15 cellular contexts compared by ENCODE assay signal in genomic region chr17:5380491-5381135, GRCh38. TPM values are rescaled to one million over a fixed set of nuclear protein-coding genes. Genes with fewer than 3 reads are reported as not detected.
A peak's percentile ranks its signal among the peaks of the same experiment; 100 is the strongest.
DNase-seq lines count a peak whose midpoint lies in the region; ATAC-seq and TF ChIP-seq lines count a peak whose summit lies in the region.
"Had no signal": no experiment of that assay in that cellular context is flagged by ENCODE, and none has a peak within 500 bp of the region (broad histone marks: within the 10 kb centered on the region; RNA-seq: fewer than 3 reads in every experiment).

No MANE protein-coding gene starts in this region.

- H4K20me1 ChIP-seq in osteoblast (ENCODE audit: insufficient read depth, low read length), result peaks cover 8% of the 10 kb centered on the region

- H3K36me3 ChIP-seq in osteoblast (ENCODE audit: insufficient read depth, low read length), result peaks cover 99% of the 10 kb centered on the region
- H3K36me3 ChIP-seq: uterus had no signal

- H3K4me2 ChIP-seq in osteoblast (ENCODE audit: insufficient read depth, low read length), result no peak overlapping the region
- H3K4me2 ChIP-seq: BLaER1 treated with 17β-estradiol and CSF1 and Interleukin-3, amounts not matched to agents 10 nM and 100 nM had no signal

- H3K4me3 Mint-ChIP-seq in activated T-helper 17 cell treated with anti-CD3 and anti-CD28 coated beads, Interleukin-2, amount 50 U/mL, for 72 hours, result no peak overlapping the region
- H3K4me3 Mint-ChIP-seq: activated naive CD8-positive, alpha-beta T cell treated with anti-CD3 and anti-CD28 coated beads, Interleukin-2, amount 10 ng/mL, durations not matched to agents 7 days and 5 days had no signal

- H3K27me3 ChIP-seq in osteoblast (ENCODE audit: insufficient read depth, low read length), result no peaks in the 10 kb centered on the region
- H3K27me3 ChIP-seq: BLaER1 treated with 17β-estradiol and CSF1 and Interleukin-3, amounts not matched to agents 10 nM and 100 nM; colonic mucosa; uterus had no signal

- H3K27me3 Mint-ChIP-seq in activated T-helper 17 cell treated with anti-CD3 and anti-CD28 coated beads, Interleukin-2, amount 50 U/mL, for 72 hours, result no peaks in the 10 kb centered on the region
- H3K27me3 Mint-ChIP-seq: activated naive CD8-positive, alpha-beta T cell treated with anti-CD3 and anti-CD28 coated beads, Interleukin-2, amount 10 ng/mL, durations not matched to agents 7 days and 5 days had no signal

- intact Hi-C loops in left ventricle myocardium superior (cut with micrococcal nuclease), result no loop called here
- intact Hi-C loops in cardiac septum (cut with DNase I), result no loop called here

- H2AFZ ChIP-seq in osteoblast (ENCODE audit: low read length), result no peak overlapping the region

- H3K9me3 Mint-ChIP-seq in activated T-helper 17 cell treated with anti-CD3 and anti-CD28 coated beads, Interleukin-2, amount 50 U/mL, for 72 hours, result no peaks in the 10 kb centered on the region
- H3K9me3 Mint-ChIP-seq: activated naive CD8-positive, alpha-beta T cell treated with anti-CD3 and anti-CD28 coated beads, Interleukin-2, amount 10 ng/mL, durations not matched to agents 7 days and 5 days had no signal

- no peak overlapping the region for H3K4me3 ChIP-seq in osteoblast (ENCODE audit: insufficient read depth, low read length)
- H3K4me3 ChIP-seq: BLaER1 treated with 17β-estradiol and CSF1 and Interleukin-3, amounts not matched to agents 10 nM and 100 nM; colonic mucosa; uterus had no signal

- no peak for TF ChIP-seq CTCF in osteoblast (IDR thresholded peaks at IDR 0.05; ENCODE audit: extremely low read depth, low read depth, low read length)

- no peak for DNase-seq in left ventricle myocardium superior
- no peak for DNase-seq in cardiac septum (ENCODE audit: low spot score)
- peak; percentile 4 for DNase-seq in iris pigment epithelial cell (ENCODE audit: low read depth)
- DNase-seq in stimulated activated CD4-positive, alpha-beta T cell treated with anti-CD3 and anti-CD28 coated beads, Interleukin-4, amount 100 ng/mL, for 24 hours, result no peak
- no peak for DNase-seq in HT-29 (ENCODE audit: low spot score)
- no peak for DNase-seq in osteoblast (ENCODE audit: insufficient read length, low spot score, missing footprints)
- DNase-seq: activated CD8-positive, alpha-beta memory T cell treated with anti-CD3 and anti-CD28 coated beads for 24 hours; activated naive CD8-positive, alpha-beta T cell treated with anti-CD3 and anti-CD28 coated beads, Interleukin-2, amount 10 ng/mL, durations not matched to agents 7 days and 5 days; colonic mucosa; Kasumi-1; NCI-H1694 treated with DMSO at 0.1 percent for 48 hours; uterus had no signal

- H3K79me2 ChIP-seq in osteoblast (ENCODE audit: insufficient read depth, low read length), result no peaks in the 10 kb centered on the region

- ATAC-seq in left ventricle myocardium superior, result peak; percentile 13
- no peak for ATAC-seq in activated T-helper 17 cell treated with anti-CD3 and anti-CD28 coated beads, Interleukin-2, amount 50 U/mL, for 72 hours (replicated peaks)
- no peak for ATAC-seq in GM19397 (IDR thresholded peaks at IDR 0.05; ENCODE audit: unreplicated experiment)

- H3K27ac ChIP-seq in osteoblast (ENCODE audit: low read depth, low read length), result no peak overlapping the region
- H3K27ac ChIP-seq: colonic mucosa, uterus had no signal

- H3K27ac Mint-ChIP-seq in activated T-helper 17 cell treated with anti-CD3 and anti-CD28 coated beads, Interleukin-2, amount 50 U/mL, for 72 hours, result peak overlapping the region; percentile 3

- peaks cover 11% of the 10 kb centered on the region for H3K4me1 ChIP-seq in osteoblast (ENCODE audit: insufficient read depth, low read length)
- H3K4me1 ChIP-seq: BLaER1 treated with 17β-estradiol and CSF1 and Interleukin-3, amounts not matched to agents 10 nM and 100 nM; colonic mucosa; uterus had no signal

- H3K36me3 Mint-ChIP-seq in activated T-helper 17 cell treated with anti-CD3 and anti-CD28 coated beads, Interleukin-2, amount 50 U/mL, for 72 hours (ENCODE audit: low read depth), result peaks cover 100% of the 10 kb centered on the region

- no peaks in the 10 kb centered on the region for H3K9me3 ChIP-seq in osteoblast (ENCODE audit: low read depth, low read length)
- H3K9me3 ChIP-seq: BLaER1 treated with 17β-estradiol and CSF1 and Interleukin-3, amounts not matched to agents 10 nM and 100 nM; colonic mucosa; uterus had no signal

- H3K4me1 Mint-ChIP-seq in activated T-helper 17 cell treated with anti-CD3 and anti-CD28 coated beads, Interleukin-2, amount 50 U/mL, for 72 hours, result peaks cover 5% of the 10 kb centered on the region
- H3K4me1 Mint-ChIP-seq: activated naive CD8-positive, alpha-beta T cell treated with anti-CD3 and anti-CD28 coated beads, Interleukin-2, amount 10 ng/mL, durations not matched to agents 7 days and 5 days had no signal

RNA-seq across cellular contexts. Expression of gene NUP88, which starts 38.8 kb away (rescaled TPM):
- total RNA-seq in left ventricle myocardium superior, result 34.9 TPM
- total RNA-seq in cardiac septum, result 45.1 TPM
- 100 to 1,000 TPM in 1 of 2 donors, 10 to 100 TPM in 1; 77.2 to 101 TPM for total RNA-seq in activated T-helper 17 cell treated with anti-CD3 and anti-CD28 coated beads, Interleukin-2, amount 50 U/mL, for 72 hours
- total RNA-seq in HT-29 (2014; rRNA removed; shearing (Covaris generic)), result 61.1 and 62.4 TPM in 2 replicates
- total RNA-seq in osteoblast, result 62.2 and 66.6 TPM in 2 replicates

RNA-seq across cellular contexts. Expression of gene RPAIN, which starts 39.4 kb away (rescaled TPM):
- total RNA-seq in left ventricle myocardium superior (26.5 TPM), cardiac septum (30.0 TPM), osteoblast (40.2 and 51.6 TPM in 2 replicates)
- 10 to 100 TPM; 32.9 to 33.8 TPM for total RNA-seq in activated T-helper 17 cell treated with anti-CD3 and anti-CD28 coated beads, Interleukin-2, amount 50 U/mL, for 72 hours
- total RNA-seq in HT-29 (2014; rRNA removed; shearing (Covaris generic)), result 38.2 and 38.5 TPM in 2 replicates

RNA-seq across cellular contexts. Expression of gene C1QBP, which starts 58.3 kb away (rescaled TPM):
- total RNA-seq in left ventricle myocardium superior (127 TPM), cardiac septum (101 TPM), osteoblast (124 and 137 TPM in 2 replicates)
- 100 to 1,000 TPM; 164 to 396 TPM for total RNA-seq in activated T-helper 17 cell treated with anti-CD3 and anti-CD28 coated beads, Interleukin-2, amount 50 U/mL, for 72 hours
- 189 and 236 TPM in 2 replicates for total RNA-seq in HT-29 (2014; rRNA removed; shearing (Covaris generic))
